In genomic region chr9:126173929-126174328, GRCh38 we compare ENCODE assay signal across 25 cellular contexts.
"Had no signal": no experiment of that assay in that cellular context is flagged by ENCODE, and none has a peak within 500 bp of the region (broad histone marks: within the 10 kb centered on the region; RNA-seq: fewer than 3 reads in every experiment).

No MANE protein-coding gene starts in this region.

- H3K27ac Mint-ChIP-seq: activated CD4-positive, alpha-beta memory T cell treated with anti-CD3 and anti-CD28 coated beads for 36 hours; activated CD4-positive, alpha-beta T cell treated with anti-CD3 and anti-CD28 coated beads for 36 hours; activated CD4-positive, alpha-beta T cell treated with anti-CD3 and anti-CD28 coated beads, Interleukin-2, amount 10 ng/mL, durations not matched to agents 24 days and 14 days; activated CD8-positive, alpha-beta T cell treated with anti-CD3 and anti-CD28 coated beads, Interleukin-2, amount 10 ng/mL, durations not matched to agents 7 days and 5 days; activated naive CD4-positive, alpha-beta T cell treated with anti-CD3 and anti-CD28 coated beads, Interleukin-2, amount 10 ng/mL, durations not matched to agents 7 days and 5 days; activated naive CD4-positive, alpha-beta T cell treated with anti-CD3 and anti-CD28 coated beads, Interleukin-2, amount 50 U/mL, for 72 hours; activated naive CD8-positive, alpha-beta T cell treated with anti-CD3 and anti-CD28 coated beads, Interleukin-2, amount 10 ng/mL, durations not matched to agents 7 days and 5 days; activated T-cell treated with anti-CD3 and anti-CD28 coated beads, Interleukin-2, amount 50 U/mL, for 24 hours; activated T-cell treated with anti-CD3 and anti-CD28 coated beads, Interleukin-2, amount 50 U/mL, for 72 hours; brain; dendritic cell treated with granulocyte-macrophage colony-stimulating factor and Interleukin-4, amounts not matched to agents 40 ng/mL and 50 ng/mL, for 4 days; endodermal cell had no signal

- H3K9me3 Mint-ChIP-seq: activated CD4-positive, alpha-beta T cell treated with anti-CD3 and anti-CD28 coated beads, Interleukin-2, amount 10 ng/mL, durations not matched to agents 24 days and 14 days; activated naive CD4-positive, alpha-beta T cell treated with anti-CD3 and anti-CD28 coated beads, Interleukin-2, amount 10 ng/mL, durations not matched to agents 7 days and 5 days; activated naive CD8-positive, alpha-beta T cell treated with anti-CD3 and anti-CD28 coated beads, Interleukin-2, amount 10 ng/mL, durations not matched to agents 7 days and 5 days; dendritic cell treated with granulocyte-macrophage colony-stimulating factor and Interleukin-4, amounts not matched to agents 40 ng/mL and 50 ng/mL, for 4 days had no signal

- H3K36me3 Mint-ChIP-seq: activated CD4-positive, alpha-beta memory T cell treated with anti-CD3 and anti-CD28 coated beads for 36 hours; activated naive CD4-positive, alpha-beta T cell treated with anti-CD3 and anti-CD28 coated beads, Interleukin-2, amount 10 ng/mL, durations not matched to agents 7 days and 5 days; activated naive CD8-positive, alpha-beta T cell treated with anti-CD3 and anti-CD28 coated beads, Interleukin-2, amount 10 ng/mL, durations not matched to agents 7 days and 5 days; brain had no signal

- H3K4me3 Mint-ChIP-seq: activated CD4-positive, alpha-beta memory T cell treated with anti-CD3 and anti-CD28 coated beads for 36 hours; activated CD4-positive, alpha-beta T cell treated with anti-CD3 and anti-CD28 coated beads for 36 hours; activated CD4-positive, alpha-beta T cell treated with anti-CD3 and anti-CD28 coated beads, Interleukin-2, amount 10 ng/mL, durations not matched to agents 24 days and 14 days; activated CD8-positive, alpha-beta T cell treated with anti-CD3 and anti-CD28 coated beads, Interleukin-2, amount 10 ng/mL, durations not matched to agents 7 days and 5 days; activated naive CD4-positive, alpha-beta T cell treated with anti-CD3 and anti-CD28 coated beads, Interleukin-2, amount 10 ng/mL, durations not matched to agents 7 days and 5 days; activated naive CD8-positive, alpha-beta T cell treated with anti-CD3 and anti-CD28 coated beads, Interleukin-2, amount 10 ng/mL, durations not matched to agents 7 days and 5 days; activated T-cell treated with anti-CD3 and anti-CD28 coated beads, Interleukin-2, amount 50 U/mL, for 24 hours; activated T-cell treated with anti-CD3 and anti-CD28 coated beads, Interleukin-2, amount 50 U/mL, for 72 hours; brain; central memory CD8-positive, alpha-beta T cell; dendritic cell treated with granulocyte-macrophage colony-stimulating factor and Interleukin-4, amounts not matched to agents 40 ng/mL and 50 ng/mL, for 4 days; endodermal cell had no signal

- DNase-seq: activated CD4-positive, alpha-beta memory T cell treated with anti-CD3 and anti-CD28 coated beads for 36 hours; activated CD4-positive, alpha-beta T cell treated with anti-CD3 and anti-CD28 coated beads for 36 hours; activated CD4-positive, CD25-positive, alpha-beta regulatory T cell; activated CD4-positive, CD25-positive, alpha-beta regulatory T cell treated with anti-CD3 and anti-CD28 coated beads, Interleukin-2, amount 50 U/mL, for 72 hours; activated CD8-positive, alpha-beta T cell treated with anti-CD3 and anti-CD28 coated beads, Interleukin-2, amount 10 ng/mL, durations not matched to agents 7 days and 5 days; activated gamma-delta T cell; activated naive CD4-positive, alpha-beta T cell; activated naive CD4-positive, alpha-beta T cell treated with anti-CD3 and anti-CD28 coated beads, Interleukin-2, amount 10 ng/mL, durations not matched to agents 7 days and 5 days; activated naive CD8-positive, alpha-beta T cell treated with anti-CD3 and anti-CD28 coated beads, Interleukin-2, amount 10 ng/mL, durations not matched to agents 7 days and 5 days; activated T-cell treated with anti-CD3 and anti-CD28 coated beads for 4 hours; activated T-cell treated with anti-CD3 and anti-CD28 coated beads, Interleukin-2, amount 50 U/mL, for 24 hours; activated T-cell treated with anti-CD3 and anti-CD28 coated beads, Interleukin-2, amount 50 U/mL, for 72 hours; dorsolateral prefrontal cortex; effector memory CD4-positive, alpha-beta T cell; endodermal cell; foreskin keratinocyte; gastrocnemius medialis; glutamatergic neuron; T-helper 2 cell had no signal

- H3K4me1 Mint-ChIP-seq: activated CD4-positive, alpha-beta T cell treated with anti-CD3 and anti-CD28 coated beads, Interleukin-2, amount 10 ng/mL, durations not matched to agents 24 days and 14 days; activated naive CD4-positive, alpha-beta T cell treated with anti-CD3 and anti-CD28 coated beads, Interleukin-2, amount 10 ng/mL, durations not matched to agents 7 days and 5 days; activated naive CD8-positive, alpha-beta T cell treated with anti-CD3 and anti-CD28 coated beads, Interleukin-2, amount 10 ng/mL, durations not matched to agents 7 days and 5 days; brain; central memory CD8-positive, alpha-beta T cell; endodermal cell had no signal

- ATAC-seq: activated CD4-positive, alpha-beta T cell treated with anti-CD3 and anti-CD28 coated beads for 36 hours; activated CD8-positive, alpha-beta T cell treated with anti-CD3 and anti-CD28 coated beads, Interleukin-2, amount 10 ng/mL, durations not matched to agents 7 days and 5 days; activated naive CD4-positive, alpha-beta T cell treated with anti-CD3 and anti-CD28 coated beads, Interleukin-2, amount 50 U/mL, for 72 hours; activated T-cell treated with anti-CD3 and anti-CD28 coated beads, Interleukin-2, amount 50 U/mL, for 72 hours; esophagus mucosa; foreskin keratinocyte; gastrocnemius medialis had no signal
